1 cellular context compared by ENCODE assay signal in the genomic region with DNA sequence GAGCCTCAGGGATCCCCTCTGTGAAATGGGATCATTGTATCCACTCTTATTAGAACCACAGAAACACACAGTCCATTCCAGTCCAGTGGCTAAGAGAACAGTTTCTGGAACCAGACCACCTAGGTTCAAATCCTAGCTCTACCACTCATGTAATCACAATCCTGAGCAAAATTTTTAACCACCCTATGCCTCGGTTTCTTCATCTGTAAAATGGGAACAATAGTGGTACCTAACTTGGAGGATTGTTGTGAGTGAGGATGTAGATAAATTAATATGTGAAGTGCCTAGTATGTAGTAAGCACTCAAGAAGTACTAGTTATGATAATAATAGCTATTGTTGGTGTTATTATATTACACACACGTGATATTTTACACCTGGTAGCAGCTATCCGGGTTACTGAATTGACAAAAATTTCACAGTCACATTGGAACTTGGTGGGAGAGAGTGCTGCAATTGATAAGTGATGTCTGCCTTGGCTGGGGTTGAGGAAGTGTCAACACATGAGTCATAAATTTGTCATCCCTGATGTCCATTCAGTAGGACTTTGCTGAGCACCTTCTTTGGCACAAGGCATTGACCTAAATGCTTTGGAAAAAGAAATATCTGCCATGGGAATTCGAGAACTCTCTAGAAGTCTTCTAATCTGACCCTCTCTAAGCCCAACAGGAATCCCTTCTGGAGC.
TF ChIP-seq lines count a peak whose summit lies in the region.

No MANE protein-coding gene starts in this region.

TF ChIP-seq in WTC11, 78 proteins besides CTCF, POLR2A, EP300 and RAD21 (continued from another document):
- TF ChIP-seq ATF6 (CRISPR knock-in tag; IDR thresholded peaks at IDR 0.05): no peak
- no peak for TF ChIP-seq ZBTB21 (CRISPR knock-in tag; IDR thresholded peaks at IDR 0.05; ENCODE audit: borderline replicate concordance)
- no peak for TF ChIP-seq STAT6 (CRISPR knock-in tag; conservative IDR thresholded peaks at IDR 0.05; ENCODE audit: low read depth)
- no peak for TF ChIP-seq HMGA2 (CRISPR knock-in tag; IDR thresholded peaks at IDR 0.05)
- TF ChIP-seq, protein P1, sequence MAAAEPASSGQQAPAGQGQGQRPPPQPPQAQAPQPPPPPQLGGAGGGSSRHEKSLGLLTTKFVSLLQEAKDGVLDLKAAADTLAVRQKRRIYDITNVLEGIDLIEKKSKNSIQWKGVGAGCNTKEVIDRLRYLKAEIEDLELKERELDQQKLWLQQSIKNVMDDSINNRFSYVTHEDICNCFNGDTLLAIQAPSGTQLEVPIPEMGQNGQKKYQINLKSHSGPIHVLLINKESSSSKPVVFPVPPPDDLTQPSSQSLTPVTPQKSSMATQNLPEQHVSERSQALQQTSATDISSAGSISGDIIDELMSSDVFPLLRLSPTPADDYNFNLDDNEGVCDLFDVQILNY (CRISPR knock-in tag; IDR thresholded peaks at IDR 0.05): no peak
